ENCODE assay signal across 1 cellular context in genomic region chr2:7915302-7916200, GRCh38.
TF ChIP-seq lines count a peak whose summit lies in the region.

No MANE protein-coding gene starts in this region.

TF ChIP-seq in H1, 55 proteins besides CTCF, POLR2A, EP300 and RAD21 (continued from another document):
- TF ChIP-seq SP1 (IDR thresholded peaks at IDR 0.05; ENCODE audit: low read depth, low read length): no peak
- no peak for TF ChIP-seq CHD1 (IDR thresholded peaks at IDR 0.05; ENCODE audit: low read depth, low read length)
- no peak for TF ChIP-seq TAF1 (IDR thresholded peaks at IDR 0.05; ENCODE audit: low read depth, low read length)
